ENCODE assay signal across 15 cellular contexts in the genomic region with DNA sequence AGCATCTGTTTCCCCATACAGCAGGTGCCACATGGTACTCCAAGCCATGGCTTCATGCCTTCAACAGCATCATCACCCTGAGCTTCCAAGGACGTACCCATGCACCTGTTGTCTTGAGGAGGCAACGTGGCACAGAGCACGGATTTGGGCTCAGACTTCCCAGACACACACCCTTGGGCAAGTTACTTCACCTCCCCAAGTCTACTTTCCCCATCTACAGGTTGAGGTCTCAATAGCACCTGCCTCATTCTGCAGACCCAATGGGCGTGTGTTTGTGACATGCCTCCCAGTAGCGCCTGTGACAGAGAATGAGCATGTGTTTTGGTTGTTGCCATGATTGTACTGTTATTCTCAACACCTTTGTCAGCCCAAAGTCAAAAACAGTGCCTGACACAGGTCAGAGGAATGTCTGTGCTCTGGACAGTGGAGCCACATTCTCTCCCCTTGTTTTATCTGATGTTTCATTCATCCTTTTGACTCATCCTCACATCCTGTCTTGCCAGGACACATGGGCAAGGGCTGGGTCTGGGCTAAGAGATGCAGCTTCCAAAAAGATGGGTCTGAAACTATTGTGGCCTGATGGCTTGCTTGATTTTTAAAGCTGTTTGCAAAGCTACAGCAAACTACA. TPM values are rescaled to one million over a fixed set of nuclear protein-coding genes. Genes with fewer than 3 reads are reported as not detected.
DNase-seq lines count a peak whose midpoint lies in the region; ATAC-seq, FAIRE-seq and TF ChIP-seq lines count a peak whose summit lies in the region.
"Had no signal": no experiment of that assay in that cellular context is flagged by ENCODE, and none has a peak within 500 bp of the region (broad histone marks: within the 10 kb centered on the region; RNA-seq: fewer than 3 reads in every experiment).

No MANE protein-coding gene starts in this region.

- H3K27me3 ChIP-seq in PC-3 (ENCODE audit: low read length) (no peaks in the 10 kb centered on the region), endothelial cell of umbilical vein (ENCODE audit: control insufficient read depth in 2 of 2, insufficient read depth in 2 of 2, low read length in 2 of 2) (no peaks in the 10 kb centered on the region)
- H3K27me3 ChIP-seq: hepatocyte, tibial artery had no signal

- H3K27me3 Mint-ChIP-seq in neural crest cell (ENCODE audit: low read depth): no peaks in the 10 kb centered on the region

- H3K4me3 Mint-ChIP-seq in neural crest cell: no peak overlapping the region

- H3K27ac Mint-ChIP-seq in neural crest cell (ENCODE audit: unreplicated experiment): peak overlapping the region; percentile 43

- H3K36me3 ChIP-seq in PC-3 (ENCODE audit: low read depth, low read length): no peaks in the 10 kb centered on the region
- no peaks in the 10 kb centered on the region for H3K36me3 ChIP-seq in endothelial cell of umbilical vein (ENCODE audit: control insufficient read depth in 2 of 2, extremely low read depth in 1 of 2, insufficient read depth in 2 of 2, low read length in 2 of 2)
- H3K36me3 ChIP-seq: tibial artery had no signal

- no peaks in the 10 kb centered on the region for H4K20me1 ChIP-seq in PC-3 (ENCODE audit: low read length)
- H4K20me1 ChIP-seq in endothelial cell of umbilical vein (replicated peaks; ENCODE audit: control insufficient read depth, extremely low read depth, insufficient read depth, low read length): no peaks in the 10 kb centered on the region

- H3K4me1 Mint-ChIP-seq in neural crest cell: peaks cover 12% of the 10 kb centered on the region

- FAIRE-seq in endothelial cell of umbilical vein (lab: Jason Lieb, UNC): no peak

- H3K9ac ChIP-seq in PC-3 (ENCODE audit: low read length) (no peak overlapping the region), endothelial cell of umbilical vein (replicated peaks; ENCODE audit: extremely low read depth, insufficient read depth, low read length) (no peak overlapping the region)

- H3K79me2 ChIP-seq in PC-3 (ENCODE audit: low read length) (no peaks in the 10 kb centered on the region), endothelial cell of umbilical vein (ENCODE audit: control insufficient read depth, insufficient read depth, low read length) (no peaks in the 10 kb centered on the region)
- H3K79me2 ChIP-seq: hepatocyte had no signal

- CTCF ChIA-PET in PC-3 (lab: Charles Lee): interaction anchor here (0.6 kb wide), 1 partner anchor 90 kb away, joined by 3 read pairs; no protein-coding TSS in a partner anchor
- CTCF ChIA-PET in endothelial cell of umbilical vein (lab: Charles Lee): interaction anchor here (0.6 to 2.7 kb wide), 7 partner anchors 12 to 486 kb away, joined by 3 to 11 read pairs (median 4); no protein-coding TSS in a partner anchor

- H3K4me3 ChIP-seq in PC-3 (ENCODE audit: low read length): no peak overlapping the region
- no peak overlapping the region for H3K4me3 ChIP-seq in endothelial cell of umbilical vein (replicated peaks in 1 of 3; ENCODE audit: insufficient read depth in 1 of 3, low read depth in 1 of 3, low read length in 3 of 3)
- H3K4me3 ChIP-seq: hepatocyte, tibial artery had no signal

- peaks cover 18% of the 10 kb centered on the region for H3K4me1 ChIP-seq in PC-3 (ENCODE audit: insufficient read depth, low read length)
- H3K4me1 ChIP-seq in endothelial cell of umbilical vein (ENCODE audit: control insufficient read depth, extremely low read depth, insufficient read depth, low read length): peaks cover 13% of the 10 kb centered on the region
- H3K4me1 ChIP-seq: tibial artery had no signal

- BruUV-seq in PC-3 (replicated peaks; lab: Mats Ljungman, UMichigan): no TSS peak
- BruUV-seq in endothelial cell of umbilical vein (replicated peaks; lab: Mats Ljungman, UMichigan): no TSS peak

- no peaks in the 10 kb centered on the region for H3F3A ChIP-seq in PC-3 (ENCODE audit: low read length, unreplicated experiment)

- H2AFZ ChIP-seq in PC-3 (ENCODE audit: low read length) (no peak overlapping the region), endothelial cell of umbilical vein (ENCODE audit: low read depth, low read length) (no peak overlapping the region)
- H2AFZ ChIP-seq: hepatocyte had no signal

- H3K4me2 ChIP-seq in PC-3 (ENCODE audit: low read length) (peak overlapping the region; percentile 4; the same call in 1 of the 2 replicates), endothelial cell of umbilical vein (ENCODE audit: insufficient read depth, low read length) (peak overlapping the region; percentile 28)
- H3K4me2 ChIP-seq: hepatocyte had no signal

- DNase-seq in EL (peak; percentile 91), PC-3 (peak; percentile 90), endothelial cell of umbilical vein (ENCODE audit: low read depth, low spot score) (peak; percentile 10), neural crest cell (ENCODE audit: low read depth, low spot score) (no peak), nucleus accumbens (lab: John Stamatoyannopoulos, UW) (no peak), substantia nigra (lab: John Stamatoyannopoulos, UW) (no peak), T-helper 1 cell (no peak)
- DNase-seq: activated CD4-positive, alpha-beta T cell treated with anti-CD3 and anti-CD28 coated beads, Interleukin-2, amount 50 U/mL, for 1 hour; activated gamma-delta T cell treated with Interleukin-2 at 50 U/mL for 16 hours; cortex of kidney; midbrain; NCI-H446; tibial artery had no signal

- H3K9me2 ChIP-seq in PC-3 (replicated peaks; ENCODE audit: low read length): no peaks in the 10 kb centered on the region

- POLR2A ChIA-PET in PC-3 (lab: Charles Lee; ENCODE audit: unreplicated experiment): no interaction called here
- POLR2A ChIA-PET in endothelial cell of umbilical vein (lab: Charles Lee): interaction anchor here (1.1 kb wide), 1 partner anchor 456 kb away, joined by 4 read pairs; no protein-coding TSS in a partner anchor

- no peaks in the 10 kb centered on the region for H3K9me3 Mint-ChIP-seq in neural crest cell

- H3K9me1 ChIP-seq in endothelial cell of umbilical vein (replicated peaks; ENCODE audit: control insufficient read depth, extremely low read depth, insufficient read depth, low read length): no peaks in the 10 kb centered on the region

- TF ChIP-seq POLR2A in endothelial cell of umbilical vein (IDR thresholded peaks at IDR 0.05; ENCODE audit: low read depth, low read length): no peak

- no peaks in the 10 kb centered on the region for H3K36me3 Mint-ChIP-seq in neural crest cell (ENCODE audit: low read depth)

- H3K9me3 ChIP-seq in PC-3 (ENCODE audit: low read length): no peaks in the 10 kb centered on the region
- no peaks in the 10 kb centered on the region for H3K9me3 ChIP-seq in endothelial cell of umbilical vein (replicated peaks; ENCODE audit: control insufficient read depth, insufficient read depth, low read length)
- H3K9me3 ChIP-seq: tibial artery had no signal

- ATAC-seq in PC-3: peak; percentile 93
- no peak for ATAC-seq in HG03460 (IDR thresholded peaks at IDR 0.05; ENCODE audit: unreplicated experiment)

- TF ChIP-seq CTCF in PC-3 (conservative IDR thresholded peaks at IDR 0.05; ENCODE audit: low read depth, low read length): 0 out of 2 replicates have a peak, but pooled peaks have one; percentile 24
- TF ChIP-seq CTCF in endothelial cell of umbilical vein (IDR thresholded peaks at IDR 0.05; ENCODE audit: extremely low read depth in 1 of 2, insufficient read depth in 1 of 2, low read depth in 1 of 2, low read length in 2 of 2): no peak
- TF ChIP-seq CTCF in neural crest cell (conservative IDR thresholded peaks at IDR 0.05): no peak

- dilution Hi-C loops in endothelial cell of umbilical vein (cut with MboI; ENCODE audit: extremely low pct_ligation_motif_present, low sequenced_read_pairs): no loop called here

- H3K27ac ChIP-seq in PC-3 (ENCODE audit: low read length): peak overlapping the region; percentile 59
- H3K27ac ChIP-seq in endothelial cell of umbilical vein (ENCODE audit: insufficient read depth, low read depth, low read length): peak overlapping the region; percentile 49
- H3K27ac ChIP-seq in substantia nigra (ENCODE audit: low read depth, low read length, poor library complexity, severe bottlenecking): no peak overlapping the region
- H3K27ac ChIP-seq: hepatocyte, tibial artery had no signal

- intact Hi-C loops in PC-3 (cut with micrococcal nuclease) (no loop called here), endothelial cell of umbilical vein (cut with micrococcal nuclease) (no loop called here)

TF ChIP-seq in endothelial cell of umbilical vein, 7 proteins besides CTCF, POLR2A, EP300 and RAD21:
- TF ChIP-seq FOS (IDR thresholded peaks at IDR 0.05; ENCODE audit: borderline replicate concordance, insufficient read depth, low read length): peak; percentile 69
- no peak for TF ChIP-seq MYC (IDR thresholded peaks at IDR 0.05; ENCODE audit: low read depth, low read length)
- TF ChIP-seq, protein P1, sequence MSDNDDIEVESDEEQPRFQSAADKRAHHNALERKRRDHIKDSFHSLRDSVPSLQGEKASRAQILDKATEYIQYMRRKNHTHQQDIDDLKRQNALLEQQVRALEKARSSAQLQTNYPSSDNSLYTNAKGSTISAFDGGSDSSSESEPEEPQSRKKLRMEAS (IDR thresholded peaks at IDR 0.05; ENCODE audit: insufficient read depth, insufficient read length): no peak
- TF ChIP-seq GATA2 (IDR thresholded peaks at IDR 0.05; ENCODE audit: insufficient read depth, insufficient read length, low read depth, low read length): peak; percentile 71
- no peak for TF ChIP-seq EZH2 (IDR thresholded peaks at IDR 0.05; ENCODE audit: borderline replicate concordance, low read depth, low read length, severe bottlenecking)
- peak; percentile 44 for TF ChIP-seq JUN (IDR thresholded peaks at IDR 0.05; ENCODE audit: borderline replicate concordance, insufficient read depth, insufficient read length, low read depth)
- TF ChIP-seq POLR2AphosphoS5 (IDR thresholded peaks at IDR 0.05; ENCODE audit: insufficient read depth, low read depth, low read length): no peak
TF ChIP-seq in endothelial cell of umbilical vein: peak in this region for 3.

RNA-seq across cellular contexts. Expression of a gene that starts 53.4 kb away (rescaled TPM):
- total RNA-seq in PC-3 (2014; rRNA removed) (868 and 934 TPM in 2 replicates), endothelial cell of umbilical vein (336 and 370 TPM in 2 replicates), neural crest cell (344 and 350 TPM in 2 replicates)
- polyA plus RNA-seq in endothelial cell of umbilical vein: 98.7 and 113 TPM in 2 replicates
- 120 and 122 TPM in 2 replicates for polyA plus RNA-seq in endothelial cell of umbilical vein (2011; cell fraction: cytosol; rRNA removed)
- 102 and 108 TPM in 2 replicates for polyA plus RNA-seq in endothelial cell of umbilical vein (2011; cell fraction: nucleus; rRNA removed)
- polyA plus RNA-seq in endothelial cell of umbilical vein (2012): 207 and 276 TPM in 2 replicates
- polyA minus RNA-seq in endothelial cell of umbilical vein: 128 and 155 TPM in 2 replicates
- polyA minus RNA-seq in endothelial cell of umbilical vein (2011; cell fraction: cytosol; rRNA and poly(A)+ RNA removed): 24.0 TPM
- polyA minus RNA-seq in endothelial cell of umbilical vein (2011; cell fraction: nucleus; rRNA and poly(A)+ RNA removed): 63.3 and 131 TPM in 2 replicates

Comparison
In these comparisons a context has a peak if more than half of its experiments do, and no peak if none do; other contexts are left out.
1. DNase-seq: peak in EL (single experiment), PC-3 (single experiment) and endothelial cell of umbilical vein (single experiment); none in neural crest cell (single experiment), nucleus accumbens (0 of 56), substantia nigra (0 of 49) and T-helper 1 cell (0 of 5).